Comparison of ENCODE assay signal across 9 cellular contexts in genomic region chr16:2072926-2073325, GRCh38. TPM values are rescaled to one million over a fixed set of nuclear protein-coding genes. Genes with fewer than 3 reads are reported as not detected.
"Had no signal": no experiment of that assay in that cellular context is flagged by ENCODE, and none has a peak within 500 bp of the region (broad histone marks: within the 10 kb centered on the region; RNA-seq: fewer than 3 reads in every experiment).

No MANE protein-coding gene starts in this region.

- H2AFZ ChIP-seq: GM23248 had no signal

- H3K9me3 Mint-ChIP-seq: HFFc6 had no signal

- H3K9ac ChIP-seq: GM23248 had no signal

- H3K9me3 ChIP-seq: HAP-1 had no signal

- H3K27ac ChIP-seq: GM23248, HL-60 had no signal

- ATAC-seq: HCT116, HepG2, K562 had no signal

- H3K4me1 ChIP-seq: HAP-1 had no signal

- H3K4me3 Mint-ChIP-seq: HFFc6 had no signal

- DNase-seq: GM23248, GOT3, H7, HFFc6 had no signal

- H3K4me3 ChIP-seq: GM23248, HAP-1, K562 had no signal

- H3K27ac Mint-ChIP-seq: HFFc6 had no signal

RNA-seq across cellular contexts. Expression of gene NPW, which starts 53.3 kb away (rescaled TPM):
- total RNA-seq: GM23248 had no signal
